In genomic region chr1:42935971-42936308, GRCh38 we compare ENCODE assay signal across 9 cellular contexts. TPM values are rescaled to one million over a fixed set of nuclear protein-coding genes. Genes with fewer than 3 reads are reported as not detected.
DNase-seq lines count a peak whose midpoint lies in the region; ATAC-seq and TF ChIP-seq lines count a peak whose summit lies in the region.
"Had no signal": no experiment of that assay in that cellular context is flagged by ENCODE, and none has a peak within 500 bp of the region (broad histone marks: within the 10 kb centered on the region; RNA-seq: fewer than 3 reads in every experiment).

No MANE protein-coding gene starts in this region.

- H3K27ac Mint-ChIP-seq in osteocyte (ENCODE audit: unreplicated experiment), result peak overlapping the region; percentile 76

- intact Hi-C loops in colonic mucosa (cut with DNase I), result no loop called here

- H3K9me3 ChIP-seq in OCI-LY1 (ENCODE audit: low read length) (no peaks in the 10 kb centered on the region), colonic mucosa (no peaks in the 10 kb centered on the region)
- H3K9me3 ChIP-seq: body of pancreas had no signal

- in situ Hi-C loops in Caki2 (cut with HindIII; ENCODE audit: low pct_unique_long_range_greater_than_20kb, low sequenced_read_pairs), result no loop called here

- H2AFZ ChIP-seq in OCI-LY1 (ENCODE audit: low read length), result no peak overlapping the region

- H3K36me3 Mint-ChIP-seq in osteocyte (ENCODE audit: unreplicated experiment), result peaks cover 54% of the 10 kb centered on the region

- no peak overlapping the region for H3K4me3 ChIP-seq in OCI-LY1 (ENCODE audit: low read depth, low read length, poor library complexity, severe bottlenecking)
- H3K4me3 ChIP-seq in colonic mucosa, result no peak overlapping the region
- H3K4me3 ChIP-seq: body of pancreas had no signal

- peaks cover 77% of the 10 kb centered on the region for H3K4me1 Mint-ChIP-seq in osteocyte (ENCODE audit: unreplicated experiment)

- H4K20me1 ChIP-seq in OCI-LY1 (ENCODE audit: insufficient read depth, low read length), result no peaks in the 10 kb centered on the region

- peak overlapping the region; percentile 61; the same call in 1 of the 2 replicates for H3K4me2 ChIP-seq in OCI-LY1 (ENCODE audit: low read length)

- H3K27ac ChIP-seq in OCI-LY1 (ENCODE audit: low read depth, low read length, poor library complexity, severe bottlenecking) (peak overlapping the region; percentile 97), colonic mucosa (peak overlapping the region; percentile 84)
- H3K27ac ChIP-seq: body of pancreas had no signal

- no peaks in the 10 kb centered on the region for H3K79me2 ChIP-seq in OCI-LY1 (ENCODE audit: insufficient read depth, low read length)

- no peaks in the 10 kb centered on the region for H3K9me3 Mint-ChIP-seq in osteocyte (ENCODE audit: unreplicated experiment)

- H3F3A ChIP-seq in OCI-LY1 (ENCODE audit: insufficient read depth, low read length), result no peaks in the 10 kb centered on the region

- DNase-seq in Caki2 (ENCODE audit: low read depth) (peak; percentile 7), colonic mucosa (no peak), osteocyte (ENCODE audit: extremely low spot score, unreplicated experiment) (no peak), islet precursor cell (no peak), midbrain (lab: John Stamatoyannopoulos, UW) (no peak)

- no peaks in the 10 kb centered on the region for H3K9me2 ChIP-seq in OCI-LY1 (ENCODE audit: low read depth, low read length)

- TF ChIP-seq CTCF in OCI-LY1 (IDR thresholded peaks at IDR 0.05; ENCODE audit: low read length) (no peak), colonic mucosa (IDR thresholded peaks at IDR 0.05) (no peak), osteocyte (IDR thresholded peaks at IDR 0.05) (no peak)

- H3K9ac ChIP-seq in OCI-LY1 (ENCODE audit: low read length), result peak overlapping the region; percentile 29; the same call in 1 of the 2 replicates
- no peak overlapping the region for H3K9ac ChIP-seq in colonic mucosa (ENCODE audit: low read depth in 2 of 2, low read length in 2 of 2)

- no peak overlapping the region for H3K4me3 Mint-ChIP-seq in osteocyte (ENCODE audit: unreplicated experiment)

- H3K4me1 ChIP-seq in OCI-LY1 (ENCODE audit: insufficient read depth, low read length, severe bottlenecking) (peaks cover 88% of the 10 kb centered on the region), colonic mucosa (peaks cover 62% of the 10 kb centered on the region)

- H3K27me3 ChIP-seq in OCI-LY1 (ENCODE audit: insufficient read depth, low read length) (no peaks in the 10 kb centered on the region), colonic mucosa (no peaks in the 10 kb centered on the region)
- H3K27me3 ChIP-seq: body of pancreas had no signal

- H3K27me3 Mint-ChIP-seq in osteocyte (ENCODE audit: unreplicated experiment), result no peaks in the 10 kb centered on the region

- ATAC-seq in HG03135 (IDR thresholded peaks at IDR 0.05; ENCODE audit: unreplicated experiment), result no peak
- ATAC-seq in GM21423 (IDR thresholded peaks at IDR 0.05; ENCODE audit: unreplicated experiment), result no peak
- ATAC-seq: body of pancreas had no signal

- peaks cover 74% of the 10 kb centered on the region for H3K36me3 ChIP-seq in OCI-LY1 (ENCODE audit: insufficient read depth, low read length)
- H3K36me3 ChIP-seq in colonic mucosa, result no peaks in the 10 kb centered on the region

RNA-seq across cellular contexts. Expression of gene SLC2A1, which starts 22.7 kb away (rescaled TPM):
- 549 and 560 TPM in 2 replicates for total RNA-seq in Caki2 (2014; rRNA removed; shearing (Covaris generic); ENCODE audit: low replicate concordance)
- total RNA-seq in colonic mucosa (100 to 1,000 TPM in 1 of 2 donors, 10 to 100 TPM in 1; 71.6 to 150 TPM), osteocyte (200 and 236 TPM in 2 replicates)
